Comparison of ENCODE assay signal across 1 cellular context in the genomic region with DNA sequence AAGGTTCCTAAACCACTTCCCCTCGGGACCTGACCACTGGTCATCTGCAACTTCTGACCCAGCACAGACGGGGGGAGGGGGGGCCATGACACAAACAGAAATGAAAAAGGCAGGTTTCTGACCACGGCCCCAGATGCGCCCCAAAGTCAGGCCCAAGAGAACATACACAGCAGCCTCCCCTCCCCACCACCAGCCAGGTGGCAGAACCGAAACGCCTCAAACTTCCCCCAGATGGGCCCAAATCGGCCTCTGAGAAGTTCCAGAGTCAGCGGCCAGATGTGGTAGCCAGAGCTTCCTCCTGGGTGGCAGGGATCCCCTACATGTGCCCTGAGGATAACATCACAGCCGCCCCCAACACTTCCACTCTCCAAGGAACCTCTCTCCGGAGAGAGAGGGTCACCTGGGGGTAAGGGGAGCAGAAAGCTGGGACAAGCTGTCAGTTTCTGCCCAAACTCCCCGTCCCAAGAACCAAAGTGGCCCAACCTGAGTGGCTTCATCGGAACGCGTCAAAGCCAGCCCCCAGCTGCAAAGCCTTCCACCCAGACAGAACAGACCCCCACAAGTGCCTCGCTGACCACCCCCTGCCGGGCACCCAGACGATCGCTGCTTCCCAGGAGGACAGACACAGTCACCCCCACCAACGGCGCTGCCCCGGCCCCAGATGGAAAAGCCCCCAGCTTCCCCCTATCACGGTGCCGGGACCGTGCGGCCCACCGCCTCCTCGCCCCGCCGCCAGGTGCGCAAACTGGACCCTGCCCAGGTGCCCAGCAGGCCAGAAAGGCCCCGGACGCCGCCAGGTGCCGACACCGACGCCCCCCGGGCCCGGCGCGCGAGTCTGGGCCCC.
TF ChIP-seq lines count a peak whose summit lies in the region.

No MANE protein-coding gene starts in this region.

TF ChIP-seq in HepG2, 621 proteins besides CTCF, POLR2A, EP300 and RAD21:
- 0 out of 2 replicates have a peak, but pooled peaks have one; percentile 2 for TF ChIP-seq ZNF605 (CRISPR knock-in tag; IDR thresholded peaks at IDR 0.05)
- no peak for TF ChIP-seq PLRG1 (conservative IDR thresholded peaks at IDR 0.05)
- TF ChIP-seq, protein P1, sequence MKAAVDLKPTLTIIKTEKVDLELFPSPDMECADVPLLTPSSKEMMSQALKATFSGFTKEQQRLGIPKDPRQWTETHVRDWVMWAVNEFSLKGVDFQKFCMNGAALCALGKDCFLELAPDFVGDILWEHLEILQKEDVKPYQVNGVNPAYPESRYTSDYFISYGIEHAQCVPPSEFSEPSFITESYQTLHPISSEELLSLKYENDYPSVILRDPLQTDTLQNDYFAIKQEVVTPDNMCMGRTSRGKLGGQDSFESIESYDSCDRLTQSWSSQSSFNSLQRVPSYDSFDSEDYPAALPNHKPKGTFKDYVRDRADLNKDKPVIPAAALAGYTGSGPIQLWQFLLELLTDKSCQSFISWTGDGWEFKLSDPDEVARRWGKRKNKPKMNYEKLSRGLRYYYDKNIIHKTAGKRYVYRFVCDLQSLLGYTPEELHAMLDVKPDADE (CRISPR knock-in tag; IDR thresholded peaks at IDR 0.05), result no peak
- no peak for TF ChIP-seq ZNF430 (CRISPR knock-in tag; IDR thresholded peaks at IDR 0.05)
- no peak for TF ChIP-seq ZNF615 (CRISPR knock-in tag; IDR thresholded peaks at IDR 0.05; ENCODE audit: borderline replicate concordance)
- TF ChIP-seq, protein P2, sequence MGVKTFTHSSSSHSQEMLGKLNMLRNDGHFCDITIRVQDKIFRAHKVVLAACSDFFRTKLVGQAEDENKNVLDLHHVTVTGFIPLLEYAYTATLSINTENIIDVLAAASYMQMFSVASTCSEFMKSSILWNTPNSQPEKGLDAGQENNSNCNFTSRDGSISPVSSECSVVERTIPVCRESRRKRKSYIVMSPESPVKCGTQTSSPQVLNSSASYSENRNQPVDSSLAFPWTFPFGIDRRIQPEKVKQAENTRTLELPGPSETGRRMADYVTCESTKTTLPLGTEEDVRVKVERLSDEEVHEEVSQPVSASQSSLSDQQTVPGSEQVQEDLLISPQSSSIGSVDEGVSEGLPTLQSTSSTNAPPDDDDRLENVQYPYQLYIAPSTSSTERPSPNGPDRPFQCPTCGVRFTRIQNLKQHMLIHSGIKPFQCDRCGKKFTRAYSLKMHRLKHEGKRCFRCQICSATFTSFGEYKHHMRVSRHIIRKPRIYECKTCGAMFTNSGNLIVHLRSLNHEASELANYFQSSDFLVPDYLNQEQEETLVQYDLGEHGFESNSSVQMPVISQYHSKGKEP (CRISPR knock-in tag; IDR thresholded peaks at IDR 0.05), result no peak
- no peak for TF ChIP-seq ZNF777 (CRISPR knock-in tag; IDR thresholded peaks at IDR 0.05)
- TF ChIP-seq, protein P3, sequence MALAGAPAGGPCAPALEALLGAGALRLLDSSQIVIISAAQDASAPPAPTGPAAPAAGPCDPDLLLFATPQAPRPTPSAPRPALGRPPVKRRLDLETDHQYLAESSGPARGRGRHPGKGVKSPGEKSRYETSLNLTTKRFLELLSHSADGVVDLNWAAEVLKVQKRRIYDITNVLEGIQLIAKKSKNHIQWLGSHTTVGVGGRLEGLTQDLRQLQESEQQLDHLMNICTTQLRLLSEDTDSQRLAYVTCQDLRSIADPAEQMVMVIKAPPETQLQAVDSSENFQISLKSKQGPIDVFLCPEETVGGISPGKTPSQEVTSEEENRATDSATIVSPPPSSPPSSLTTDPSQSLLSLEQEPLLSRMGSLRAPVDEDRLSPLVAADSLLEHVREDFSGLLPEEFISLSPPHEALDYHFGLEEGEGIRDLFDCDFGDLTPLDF (CRISPR knock-in tag; IDR thresholded peaks at IDR 0.05), result 0 out of 2 replicates have a peak, but pooled peaks have one; percentile 5
- 0 out of 2 replicates have a peak, but pooled peaks have one; percentile 7 for TF ChIP-seq PHF20 (CRISPR knock-in tag; IDR thresholded peaks at IDR 0.05)
- TF ChIP-seq, protein P4, sequence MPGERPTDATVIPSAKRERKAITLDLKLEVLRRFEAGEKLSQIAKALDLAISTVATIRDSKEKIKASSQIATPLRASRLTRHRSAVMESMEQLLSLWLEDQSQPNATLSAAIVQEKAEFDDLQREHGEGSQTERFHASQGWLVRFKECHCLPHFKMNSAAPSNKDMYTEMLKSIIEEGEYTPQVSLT (CRISPR knock-in tag; IDR thresholded peaks at IDR 0.05; ENCODE audit: borderline replicate concordance, low read depth), result no peak
- TF ChIP-seq, protein P5, sequence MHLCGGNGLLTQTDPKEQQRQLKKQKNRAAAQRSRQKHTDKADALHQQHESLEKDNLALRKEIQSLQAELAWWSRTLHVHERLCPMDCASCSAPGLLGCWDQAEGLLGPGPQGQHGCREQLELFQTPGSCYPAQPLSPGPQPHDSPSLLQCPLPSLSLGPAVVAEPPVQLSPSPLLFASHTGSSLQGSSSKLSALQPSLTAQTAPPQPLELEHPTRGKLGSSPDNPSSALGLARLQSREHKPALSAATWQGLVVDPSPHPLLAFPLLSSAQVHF (CRISPR knock-in tag; IDR thresholded peaks at IDR 0.05), result 0 out of 2 replicates have a peak, but pooled peaks have one; percentile 37
- no peak for TF ChIP-seq ZNF333 (CRISPR knock-in tag; IDR thresholded peaks at IDR 0.05; ENCODE audit: borderline replicate concordance)
- TF ChIP-seq, protein P6, sequence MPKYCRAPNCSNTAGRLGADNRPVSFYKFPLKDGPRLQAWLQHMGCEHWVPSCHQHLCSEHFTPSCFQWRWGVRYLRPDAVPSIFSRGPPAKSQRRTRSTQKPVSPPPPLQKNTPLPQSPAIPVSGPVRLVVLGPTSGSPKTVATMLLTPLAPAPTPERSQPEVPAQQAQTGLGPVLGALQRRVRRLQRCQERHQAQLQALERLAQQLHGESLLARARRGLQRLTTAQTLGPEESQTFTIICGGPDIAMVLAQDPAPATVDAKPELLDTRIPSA (CRISPR knock-in tag; IDR thresholded peaks at IDR 0.05; ENCODE audit: borderline replicate concordance), result no peak
- no peak for TF ChIP-seq ELK4 (CRISPR knock-in tag; IDR thresholded peaks at IDR 0.05; ENCODE audit: borderline replicate concordance)
- TF ChIP-seq MAFF (IDR thresholded peaks at IDR 0.05; ENCODE audit: low read depth, low read length), result no peak
- TF ChIP-seq ZNF558 (CRISPR knock-in tag; IDR thresholded peaks at IDR 0.05; ENCODE audit: borderline replicate concordance), result 0 out of 2 replicates have a peak, but pooled peaks have one; percentile 20
- TF ChIP-seq ZNF547 (CRISPR knock-in tag; IDR thresholded peaks at IDR 0.05), result 0 out of 2 replicates have a peak, but pooled peaks have one; percentile 21
- TF ChIP-seq KLF13 (CRISPR knock-in tag; IDR thresholded peaks at IDR 0.05), result no peak
- 0 out of 4 replicates have a peak, but pooled peaks of 1 of the 2 experiments have one; percentile 1 for TF ChIP-seq HMGXB4 (CRISPR knock-in tag; IDR thresholded peaks at IDR 0.05; ENCODE audit: borderline replicate concordance in 1 of 2, low read depth in 1 of 2)
- TF ChIP-seq ZBTB37 (CRISPR knock-in tag; IDR thresholded peaks at IDR 0.05), result no peak
- TF ChIP-seq ZNF879 (CRISPR knock-in tag; IDR thresholded peaks at IDR 0.05), result 0 out of 2 replicates have a peak, but pooled peaks have one; percentile 41
- TF ChIP-seq SIN3A (IDR thresholded peaks at IDR 0.05; ENCODE audit: borderline replicate concordance, low read depth, low read length), result no peak
- TF ChIP-seq GLI4 (CRISPR knock-in tag; IDR thresholded peaks at IDR 0.05; ENCODE audit: borderline replicate concordance), result peak; percentile 23; the same call in 1 of the 2 replicates
- TF ChIP-seq ZMYM2 (CRISPR knock-in tag; IDR thresholded peaks at IDR 0.05), result no peak
- TF ChIP-seq ZNF790 (CRISPR knock-in tag; IDR thresholded peaks at IDR 0.05; ENCODE audit: borderline replicate concordance), result peak; percentile 82; the same call in 1 of the 2 replicates
- TF ChIP-seq, protein P7, sequence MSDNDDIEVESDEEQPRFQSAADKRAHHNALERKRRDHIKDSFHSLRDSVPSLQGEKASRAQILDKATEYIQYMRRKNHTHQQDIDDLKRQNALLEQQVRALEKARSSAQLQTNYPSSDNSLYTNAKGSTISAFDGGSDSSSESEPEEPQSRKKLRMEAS (IDR thresholded peaks at IDR 0.05), result peak; percentile 27; the same call in 1 of the 2 replicates
- no peak for TF ChIP-seq ZNF451 (CRISPR knock-in tag; IDR thresholded peaks at IDR 0.05)
- no peak for TF ChIP-seq ZBTB39 (CRISPR knock-in tag; IDR thresholded peaks at IDR 0.05)
- 0 out of 2 replicates have a peak, but pooled peaks have one; percentile 6 for TF ChIP-seq ARNTL (CRISPR knock-in tag; IDR thresholded peaks at IDR 0.05)
